Comparison of ENCODE assay signal across 11 cellular contexts in the genomic region with DNA sequence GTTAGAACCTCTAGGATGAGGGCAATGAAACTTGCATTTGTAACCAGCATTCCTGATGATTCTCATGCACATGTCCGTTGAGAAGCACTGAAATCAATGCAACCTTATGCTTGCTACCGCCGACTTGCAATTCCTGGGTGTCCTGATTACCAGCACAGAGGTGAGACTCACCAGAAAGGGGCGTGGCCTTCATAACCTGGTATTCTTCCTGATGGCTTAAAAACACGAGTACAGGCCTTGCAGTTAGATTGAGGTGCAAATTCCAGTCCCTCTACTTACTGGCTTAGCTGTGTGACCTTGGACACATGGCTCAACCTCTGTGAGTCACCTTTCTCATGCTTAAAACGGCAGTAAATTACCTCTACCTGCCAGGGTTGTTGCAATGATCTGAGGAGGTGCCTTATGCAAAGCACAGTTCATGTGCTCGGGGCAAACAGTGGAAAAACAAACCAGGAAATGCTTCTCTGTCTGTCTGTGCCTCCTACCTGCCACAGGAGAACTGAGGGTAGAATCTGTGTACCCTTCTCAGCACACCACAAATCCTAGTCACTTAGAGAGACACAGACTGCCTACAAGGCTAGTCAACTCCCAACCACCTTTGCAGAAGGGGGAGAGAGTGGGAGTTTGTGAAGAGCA. TPM values are rescaled to one million over a fixed set of nuclear protein-coding genes. Genes with fewer than 3 reads are reported as not detected.
DNase-seq lines count a peak whose midpoint lies in the region; ATAC-seq and TF ChIP-seq lines count a peak whose summit lies in the region.
"Had no signal": no experiment of that assay in that cellular context is flagged by ENCODE, and none has a peak within 500 bp of the region (broad histone marks: within the 10 kb centered on the region; RNA-seq: fewer than 3 reads in every experiment).

No MANE protein-coding gene starts in this region.

- peaks cover 38 to 80% (median 55%) of the 10 kb centered on the region in 4 donors for H3K4me1 ChIP-seq in liver (ENCODE audit: control insufficient read depth in 4 of 4, insufficient read depth in 4 of 4, low read length in 3 of 4)

- peak overlapping the region; percentile 90 to 98 for H3K27ac ChIP-seq in liver (ENCODE audit: low read depth in 1 of 2, low read length in 2 of 2)

- H3K27me3 Mint-ChIP-seq in activated naive CD8-positive, alpha-beta T cell treated with anti-CD3 and anti-CD28 coated beads for 36 hours = no peaks in the 10 kb centered on the region

- H3K9ac ChIP-seq in liver (ENCODE audit: low read depth in 1 of 2, low read length in 2 of 2) = peak overlapping the region; percentile 61 to 68

- WGBS in liver = 33% methylated on average over 7 of the region's 7 CpGs

- H3K9me3 ChIP-seq in liver (ENCODE audit: control insufficient read depth in 4 of 4, low read length in 3 of 4) = no peaks in the 10 kb centered on the region

- H3K4me3 Mint-ChIP-seq in activated naive CD8-positive, alpha-beta T cell treated with anti-CD3 and anti-CD28 coated beads for 36 hours = no peak overlapping the region

- H3K27ac Mint-ChIP-seq in activated naive CD8-positive, alpha-beta T cell treated with anti-CD3 and anti-CD28 coated beads for 36 hours = peak overlapping the region; percentile 60

- peaks cover 85% of the 10 kb centered on the region for H3K4me1 Mint-ChIP-seq in activated naive CD8-positive, alpha-beta T cell treated with anti-CD3 and anti-CD28 coated beads for 36 hours

- no peak for ATAC-seq in GM18909 (IDR thresholded peaks at IDR 0.05; ENCODE audit: poor library complexity, unreplicated experiment)
- ATAC-seq: sciatic nerve had no signal

- peaks cover 28% of the 10 kb centered on the region for H3K36me3 Mint-ChIP-seq in activated naive CD8-positive, alpha-beta T cell treated with anti-CD3 and anti-CD28 coated beads for 36 hours

- no peaks in the 10 kb centered on the region for H3K27me3 ChIP-seq in liver (ENCODE audit: control insufficient read depth in 4 of 4, insufficient read depth in 4 of 4, low read length in 3 of 4)

- TF ChIP-seq CTCF in liver (IDR thresholded peaks at IDR 0.05; ENCODE audit: low read depth, low read length, missing input control) = peak; percentile 5

- DNase-seq in stimulated activated naive CD4-positive, alpha-beta T cell (lab: John Stamatoyannopoulos, UW) = peak in 4 of 6 experiments; percentile 14 to 72 (median 40)
- no peak for DNase-seq in stimulated activated naive CD4-positive, alpha-beta T cell treated with Interleukin-2 at 50 U/mL for 16 hours (lab: John Stamatoyannopoulos, UW)
- DNase-seq in activated naive CD8-positive, alpha-beta T cell treated with anti-CD3 and anti-CD28 coated beads for 36 hours = no peak
- DNase-seq in stimulated activated CD4-positive, alpha-beta T cell treated with anti-CD3 and anti-CD28 coated beads, Interleukin-4, amount 100 ng/mL, for 4 hours = no peak
- DNase-seq in cerebellar cortex (ENCODE audit: low spot score) (no peak), COLO829 (ENCODE audit: low spot score) (no peak)
- DNase-seq: DND-41, MM.1S had no signal

- H3K9me3 Mint-ChIP-seq in activated naive CD8-positive, alpha-beta T cell treated with anti-CD3 and anti-CD28 coated beads for 36 hours = no peaks in the 10 kb centered on the region

- no peaks in the 10 kb centered on the region for H3K36me3 ChIP-seq in liver (ENCODE audit: control insufficient read depth in 4 of 4, insufficient read depth in 3 of 4, low read depth in 1 of 4, low read length in 3 of 4)

- peak; percentile 58 to 72 for TF ChIP-seq RAD21 in liver (IDR thresholded peaks at IDR 0.05)

- H3K4me3 ChIP-seq in liver (ENCODE audit: low read depth in 1 of 3, low read length in 3 of 3) = no peak overlapping the region

TF ChIP-seq in liver, 16 proteins besides CTCF, POLR2A, EP300 and RAD21:
- TF ChIP-seq, protein P1, sequence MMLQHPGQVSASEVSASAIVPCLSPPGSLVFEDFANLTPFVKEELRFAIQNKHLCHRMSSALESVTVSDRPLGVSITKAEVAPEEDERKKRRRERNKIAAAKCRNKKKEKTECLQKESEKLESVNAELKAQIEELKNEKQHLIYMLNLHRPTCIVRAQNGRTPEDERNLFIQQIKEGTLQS (IDR thresholded peaks at IDR 0.05) = peak; percentile 98
- TF ChIP-seq, protein P2, sequence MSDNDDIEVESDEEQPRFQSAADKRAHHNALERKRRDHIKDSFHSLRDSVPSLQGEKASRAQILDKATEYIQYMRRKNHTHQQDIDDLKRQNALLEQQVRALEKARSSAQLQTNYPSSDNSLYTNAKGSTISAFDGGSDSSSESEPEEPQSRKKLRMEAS (IDR thresholded peaks at IDR 0.05) = peak; percentile 96
- TF ChIP-seq JUND (IDR thresholded peaks at IDR 0.05) (peak; percentile 99), TAF1 (conservative IDR thresholded peaks at IDR 0.05) (peak; percentile 77), GABPA (IDR thresholded peaks at IDR 0.05 in 1 of 2, conservative IDR thresholded peaks at IDR 0.05 in 1 of 2) (peak in 1 of 2 donors; percentile 54), FOXA1 (IDR thresholded peaks at IDR 0.05) (peak; percentile 73), RXRA (IDR thresholded peaks at IDR 0.05) (peak; percentile 97 to 98), HNF4G (IDR thresholded peaks at IDR 0.05) (peak; percentile 93), YY1 (IDR thresholded peaks at IDR 0.05) (peak; percentile 78), NR2F2 (IDR thresholded peaks at IDR 0.05) (peak; percentile 92), FOXA2 (IDR thresholded peaks at IDR 0.05) (peak; percentile 67), HNF4A (conservative IDR thresholded peaks at IDR 0.05) (peak; percentile 96 to 98), SP1 (IDR thresholded peaks at IDR 0.05) (peak; percentile 98), EGR1 (IDR thresholded peaks at IDR 0.05; ENCODE audit: low read depth in 2 of 2) (peak in 1 of 2 donors; percentile 92)
- TF ChIP-seq, protein P3, sequence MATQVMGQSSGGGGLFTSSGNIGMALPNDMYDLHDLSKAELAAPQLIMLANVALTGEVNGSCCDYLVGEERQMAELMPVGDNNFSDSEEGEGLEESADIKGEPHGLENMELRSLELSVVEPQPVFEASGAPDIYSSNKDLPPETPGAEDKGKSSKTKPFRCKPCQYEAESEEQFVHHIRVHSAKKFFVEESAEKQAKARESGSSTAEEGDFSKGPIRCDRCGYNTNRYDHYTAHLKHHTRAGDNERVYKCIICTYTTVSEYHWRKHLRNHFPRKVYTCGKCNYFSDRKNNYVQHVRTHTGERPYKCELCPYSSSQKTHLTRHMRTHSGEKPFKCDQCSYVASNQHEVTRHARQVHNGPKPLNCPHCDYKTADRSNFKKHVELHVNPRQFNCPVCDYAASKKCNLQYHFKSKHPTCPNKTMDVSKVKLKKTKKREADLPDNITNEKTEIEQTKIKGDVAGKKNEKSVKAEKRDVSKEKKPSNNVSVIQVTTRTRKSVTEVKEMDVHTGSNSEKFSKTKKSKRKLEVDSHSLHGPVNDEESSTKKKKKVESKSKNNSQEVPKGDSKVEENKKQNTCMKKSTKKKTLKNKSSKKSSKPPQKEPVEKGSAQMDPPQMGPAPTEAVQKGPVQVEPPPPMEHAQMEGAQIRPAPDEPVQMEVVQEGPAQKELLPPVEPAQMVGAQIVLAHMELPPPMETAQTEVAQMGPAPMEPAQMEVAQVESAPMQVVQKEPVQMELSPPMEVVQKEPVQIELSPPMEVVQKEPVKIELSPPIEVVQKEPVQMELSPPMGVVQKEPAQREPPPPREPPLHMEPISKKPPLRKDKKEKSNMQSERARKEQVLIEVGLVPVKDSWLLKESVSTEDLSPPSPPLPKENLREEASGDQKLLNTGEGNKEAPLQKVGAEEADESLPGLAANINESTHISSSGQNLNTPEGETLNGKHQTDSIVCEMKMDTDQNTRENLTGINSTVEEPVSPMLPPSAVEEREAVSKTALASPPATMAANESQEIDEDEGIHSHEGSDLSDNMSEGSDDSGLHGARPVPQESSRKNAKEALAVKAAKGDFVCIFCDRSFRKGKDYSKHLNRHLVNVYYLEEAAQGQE (IDR thresholded peaks at IDR 0.05) = peak; percentile 89
- TF ChIP-seq, protein P4, sequence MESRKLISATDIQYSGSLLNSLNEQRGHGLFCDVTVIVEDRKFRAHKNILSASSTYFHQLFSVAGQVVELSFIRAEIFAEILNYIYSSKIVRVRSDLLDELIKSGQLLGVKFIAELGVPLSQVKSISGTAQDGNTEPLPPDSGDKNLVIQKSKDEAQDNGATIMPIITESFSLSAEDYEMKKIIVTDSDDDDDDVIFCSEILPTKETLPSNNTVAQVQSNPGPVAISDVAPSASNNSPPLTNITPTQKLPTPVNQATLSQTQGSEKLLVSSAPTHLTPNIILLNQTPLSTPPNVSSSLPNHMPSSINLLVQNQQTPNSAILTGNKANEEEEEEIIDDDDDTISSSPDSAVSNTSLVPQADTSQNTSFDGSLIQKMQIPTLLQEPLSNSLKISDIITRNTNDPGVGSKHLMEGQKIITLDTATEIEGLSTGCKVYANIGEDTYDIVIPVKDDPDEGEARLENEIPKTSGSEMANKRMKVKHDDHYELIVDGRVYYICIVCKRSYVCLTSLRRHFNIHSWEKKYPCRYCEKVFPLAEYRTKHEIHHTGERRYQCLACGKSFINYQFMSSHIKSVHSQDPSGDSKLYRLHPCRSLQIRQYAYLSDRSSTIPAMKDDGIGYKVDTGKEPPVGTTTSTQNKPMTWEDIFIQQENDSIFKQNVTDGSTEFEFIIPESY (IDR thresholded peaks at IDR 0.05) = peak; percentile 94

RNA-seq across cellular contexts. Expression of a gene that starts 39.1 kb away (rescaled TPM):
- total RNA-seq in activated naive CD8-positive, alpha-beta T cell treated with anti-CD3 and anti-CD28 coated beads for 36 hours = 100 to 1,000 TPM in 1 of 2 experiments, 10 to 100 TPM in 1; 95.6 to 101 TPM
- total RNA-seq in liver = 10 to 100 TPM; 38.9 to 40.2 TPM
- polyA plus RNA-seq in liver = 10 to 100 TPM; 29.3 to 46.4 TPM

Comparison
In these comparisons a context has a peak if more than half of its experiments do, and no peak if none do; other contexts are left out.
1. DNase-seq: peak in stimulated activated naive CD4-positive, alpha-beta T cell (4 of 6); none in stimulated activated naive CD4-positive, alpha-beta T cell treated with Interleukin-2 at 50 U/mL for 16 hours (single experiment), activated naive CD8-positive, alpha-beta T cell treated with anti-CD3 and anti-CD28 coated beads for 36 hours (single experiment), stimulated activated CD4-positive, alpha-beta T cell treated with anti-CD3 and anti-CD28 coated beads, Interleukin-4, amount 100 ng/mL, for 4 hours (0 of 2), cerebellar cortex (single experiment) and COLO829 (single experiment).